ENCODE assay signal across 10 cellular contexts in the genomic region with DNA sequence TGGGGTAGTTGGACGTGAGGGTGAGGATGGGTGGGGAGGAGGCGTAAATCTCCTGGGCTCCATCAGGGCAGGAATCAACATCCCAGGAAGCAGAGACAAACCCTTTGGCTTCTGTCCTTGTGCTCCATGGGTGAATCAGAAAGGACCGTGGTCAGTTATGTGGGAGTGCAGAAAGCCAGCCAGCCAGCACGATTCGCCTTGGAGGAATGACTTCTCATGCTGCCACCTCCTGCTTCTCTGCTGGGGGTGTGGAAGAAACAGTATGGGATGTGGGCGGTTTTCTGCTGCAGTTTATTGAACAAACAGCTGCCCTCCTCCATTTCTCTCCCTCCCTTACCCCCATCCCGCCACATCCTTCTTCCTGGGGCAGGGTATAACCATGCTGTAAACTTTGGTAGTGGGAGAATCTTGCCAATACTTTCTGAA.
A peak's percentile ranks its signal among the peaks of the same experiment; 100 is the strongest.
DNase-seq lines count a peak whose midpoint lies in the region; ATAC-seq and TF ChIP-seq lines count a peak whose summit lies in the region.
"Had no signal": no experiment of that assay in that cellular context is flagged by ENCODE, and none has a peak within 500 bp of the region (broad histone marks: within the 10 kb centered on the region; RNA-seq: fewer than 3 reads in every experiment).

No MANE protein-coding gene starts in this region.

- no peaks in the 10 kb centered on the region for H3K9me2 ChIP-seq in PC-3 (replicated peaks; ENCODE audit: low read length)

- H3K4me1 Mint-ChIP-seq in nephron = peaks cover 46% of the 10 kb centered on the region

- POLR2A ChIA-PET in PC-3 (lab: Charles Lee; ENCODE audit: unreplicated experiment) = interaction anchor here (0.6 kb wide), 1 partner anchor 573 kb away, joined by 4 read pairs; no protein-coding TSS in a partner anchor

- ATAC-seq in PC-3 (peak; percentile 95), GM18517 (IDR thresholded peaks at IDR 0.05; ENCODE audit: unreplicated experiment) (no peak), GM19324 (IDR thresholded peaks at IDR 0.05; ENCODE audit: low FRiP score, unreplicated experiment) (no peak)
- ATAC-seq: left lobe of liver had no signal

- H4K20me1 ChIP-seq in PC-3 (ENCODE audit: low read length) = no peaks in the 10 kb centered on the region

- no TSS peak for BruUV-seq in PC-3 (replicated peaks; lab: Mats Ljungman, UMichigan)

- H3K9me3 ChIP-seq in PC-3 (ENCODE audit: low read length) (no peaks in the 10 kb centered on the region), esophagus squamous epithelium (no peaks in the 10 kb centered on the region)

- H3K4me1 ChIP-seq in PC-3 (ENCODE audit: insufficient read depth, low read length) (peaks cover 20% of the 10 kb centered on the region), esophagus squamous epithelium (peaks cover 6 to 21% (median 16%) of the 10 kb centered on the region in 3 donors)

- peaks cover 27% of the 10 kb centered on the region for H3K36me3 Mint-ChIP-seq in nephron (ENCODE audit: low read depth)

- H3K27me3 Mint-ChIP-seq in nephron (ENCODE audit: low read depth) = no peaks in the 10 kb centered on the region

- H3K27ac ChIP-seq in PC-3 (ENCODE audit: low read length) (no peak overlapping the region), esophagus squamous epithelium (peak overlapping the region; percentile 53 to 82 (median 62))

- H3K27ac Mint-ChIP-seq in nephron = peak overlapping the region; percentile 82 to 93 (median 89)

- H3F3A ChIP-seq in PC-3 (ENCODE audit: low read length, unreplicated experiment) = no peaks in the 10 kb centered on the region

- no peak overlapping the region for H3K9ac ChIP-seq in PC-3 (ENCODE audit: low read length)

- 22 to 31% methylated on average over 6 to 7 of the region's 7 CpGs for WGBS in esophagus squamous epithelium, 2 donors

- H3K4me3 Mint-ChIP-seq in nephron = peak overlapping the region; percentile 22 to 40 (median 31)

- H3K9me3 Mint-ChIP-seq in nephron = no peaks in the 10 kb centered on the region

- no peaks in the 10 kb centered on the region for H3K79me2 ChIP-seq in PC-3 (ENCODE audit: low read length)

- H3K27me3 ChIP-seq in PC-3 (ENCODE audit: low read length) (no peaks in the 10 kb centered on the region), esophagus squamous epithelium (no peaks in the 10 kb centered on the region)

- peak overlapping the region; percentile 45 for H3K4me2 ChIP-seq in PC-3 (ENCODE audit: low read length)

- H3K36me3 ChIP-seq in PC-3 (ENCODE audit: low read depth, low read length) (no peaks in the 10 kb centered on the region), esophagus squamous epithelium (no peaks in the 10 kb centered on the region)

- H3K4me3 ChIP-seq in AG10803 (ENCODE audit: low read length) (no peak overlapping the region), PC-3 (ENCODE audit: low read length) (no peak overlapping the region), esophagus squamous epithelium (peak overlapping the region in 1 of 4 donors; percentile 43)

- peak overlapping the region; percentile 56 for H2AFZ ChIP-seq in PC-3 (ENCODE audit: low read length)

- peak; percentile 62 for DNase-seq in AG10803 (ENCODE audit: low read depth)
- peak; percentile 65 for DNase-seq in PC-3
- DNase-seq in esophagus squamous epithelium (lab: John Stamatoyannopoulos, UW) = no peak
- DNase-seq in CD1c-positive myeloid dendritic cell (ENCODE audit: extremely low spot score) = no peak
- no peak for DNase-seq in GF-D8 (lab: John Stamatoyannopoulos, UW)
- DNase-seq: activated CD4-positive, CD25-positive, alpha-beta regulatory T cell treated with anti-CD3 and anti-CD28 coated beads, Interleukin-2, amount 50 U/mL, for 72 hours had no signal

- CTCF ChIA-PET in PC-3 (lab: Charles Lee) = no interaction called here

- TF ChIP-seq CTCF in AG10803 (conservative IDR thresholded peaks at IDR 0.05; ENCODE audit: low read length) (no peak), PC-3 (conservative IDR thresholded peaks at IDR 0.05; ENCODE audit: low read depth, low read length) (no peak), esophagus squamous epithelium (IDR thresholded peaks at IDR 0.05) (no peak), nephron (IDR thresholded peaks at IDR 0.05; ENCODE audit: unreplicated experiment in 3 of 3) (no peak)

- intact Hi-C loops in PC-3 (cut with micrococcal nuclease) = no loop called here
- intact Hi-C loops in esophagus squamous epithelium (cut with DNase I) = no loop called here

- no peak for TF ChIP-seq POLR2A in esophagus squamous epithelium (IDR thresholded peaks at IDR 0.05)

Comparison
In these comparisons a context has a peak if more than half of its experiments do, and no peak if none do; other contexts are left out.
1. DNase-seq: peak in AG10803 (single experiment) and PC-3 (single experiment); none in esophagus squamous epithelium (single experiment), CD1c-positive myeloid dendritic cell (single experiment) and GF-D8 (single experiment).